9 cellular contexts compared by ENCODE assay signal in genomic region chr12:2268478-2269286, GRCh38.
A peak's percentile ranks its signal among the peaks of the same experiment; 100 is the strongest.
DNase-seq lines count a peak whose midpoint lies in the region; ATAC-seq, FAIRE-seq and TF ChIP-seq lines count a peak whose summit lies in the region.
"Had no signal": no experiment of that assay in that cellular context is flagged by ENCODE, and none has a peak within 500 bp of the region (broad histone marks: within the 10 kb centered on the region; RNA-seq: fewer than 3 reads in every experiment).

No MANE protein-coding gene starts in this region.

- H2AFZ ChIP-seq in astrocyte (ENCODE audit: low read depth, low read length), result peak overlapping the region; percentile 4
- no peak overlapping the region for H2AFZ ChIP-seq in smooth muscle cell (ENCODE audit: low read depth)

- peak overlapping the region; percentile 7 for H3K4me3 ChIP-seq in astrocyte (ENCODE audit: insufficient read depth, low read depth, low read length)
- no peak overlapping the region for H3K4me3 ChIP-seq in smooth muscle cell

- WGBS in smooth muscle cell (ENCODE audit: low lambda C conversion rate), result 74% methylated on average over 18 of the region's 18 CpGs

- H3K4me2 ChIP-seq in astrocyte (ENCODE audit: low read length) (peak overlapping the region; percentile 59), smooth muscle cell (no peak overlapping the region)

- peaks cover 19% of the 10 kb centered on the region for H3K27me3 Mint-ChIP-seq in astrocyte (ENCODE audit: low read depth, unreplicated experiment)

- H3K36me3 ChIP-seq in astrocyte (ENCODE audit: insufficient read depth, low read length) (no peaks in the 10 kb centered on the region), smooth muscle cell (ENCODE audit: low read depth) (no peaks in the 10 kb centered on the region)

- H3F3A ChIP-seq in smooth muscle cell (ENCODE audit: low read depth), result no peaks in the 10 kb centered on the region

- H3K27ac Mint-ChIP-seq in astrocyte (ENCODE audit: unreplicated experiment), result peak overlapping the region; percentile 80

- peak; percentile 93 for FAIRE-seq in astrocyte (lab: Jason Lieb, UNC)

- TF ChIP-seq CTCF in astrocyte (IDR thresholded peaks at IDR 0.05; ENCODE audit: insufficient read depth, low read depth, low read length), result no peak
- no peak for TF ChIP-seq CTCF in smooth muscle cell (IDR thresholded peaks at IDR 0.05; ENCODE audit: borderline replicate concordance, insufficient read depth, poor library complexity, severe bottlenecking)

- H3K27ac ChIP-seq in astrocyte (ENCODE audit: low read depth, low read length) (peak overlapping the region; percentile 90), smooth muscle cell (ENCODE audit: low read depth) (peak overlapping the region; percentile 2)

- no peak overlapping the region for H3K4me3 Mint-ChIP-seq in astrocyte (ENCODE audit: unreplicated experiment)

- H3K4me1 Mint-ChIP-seq in astrocyte (ENCODE audit: low read depth, unreplicated experiment), result peaks cover 39% of the 10 kb centered on the region

- peak overlapping the region; percentile 72 for H3K9ac ChIP-seq in astrocyte (ENCODE audit: low read length)
- no peak overlapping the region for H3K9ac ChIP-seq in smooth muscle cell (ENCODE audit: low read depth)

- H3K9me3 ChIP-seq in astrocyte (ENCODE audit: insufficient read depth, low read depth, low read length) (no peaks in the 10 kb centered on the region), smooth muscle cell (replicated peaks; ENCODE audit: low read depth) (no peaks in the 10 kb centered on the region)

- no peaks in the 10 kb centered on the region for H3K79me2 ChIP-seq in astrocyte (ENCODE audit: insufficient read depth, low read length)
- no peaks in the 10 kb centered on the region for H3K79me2 ChIP-seq in smooth muscle cell (ENCODE audit: low read depth)

- no peaks in the 10 kb centered on the region for H3K36me3 Mint-ChIP-seq in astrocyte (ENCODE audit: low read depth, unreplicated experiment)

- ATAC-seq in HG02571 (IDR thresholded peaks at IDR 0.05; ENCODE audit: unreplicated experiment) (no peak), HG02610 (IDR thresholded peaks at IDR 0.05; ENCODE audit: unreplicated experiment) (no peak)
- ATAC-seq: activated CD4-positive, CD25-positive, alpha-beta regulatory T cell treated with anti-CD3 and anti-CD28 coated beads, Interleukin-2, amount 50 U/mL, for 24 hours had no signal

- H3K9me3 Mint-ChIP-seq in astrocyte (ENCODE audit: unreplicated experiment), result peaks cover 3% of the 10 kb centered on the region

- H3K4me1 ChIP-seq in astrocyte (ENCODE audit: insufficient read depth, low read length) (peaks cover 57% of the 10 kb centered on the region), smooth muscle cell (ENCODE audit: low read depth) (peaks cover 8% of the 10 kb centered on the region)

- no peaks in the 10 kb centered on the region for H4K20me1 ChIP-seq in astrocyte (ENCODE audit: insufficient read depth, low read length)
- no peaks in the 10 kb centered on the region for H4K20me1 ChIP-seq in smooth muscle cell (ENCODE audit: low read depth)

- peak; percentile 79 for DNase-seq in GM04504 (ENCODE audit: low read depth)
- peak; percentile 95 for DNase-seq in astrocyte (ENCODE audit: low read depth)
- peak; percentile 74 for DNase-seq in glomerular visceral epithelial cell (ENCODE audit: extremely low spot score)
- no peak for DNase-seq in smooth muscle cell (lab: John Stamatoyannopoulos, UW; ENCODE audit: unreplicated experiment)
- DNase-seq in NOMO-1 treated with DMSO at 0.1 percent for 48 hours (lab: John Stamatoyannopoulos, UW; ENCODE audit: unreplicated experiment), result no peak
- no peak for DNase-seq in activated effector memory CD4-positive, alpha-beta T cell treated with Interleukin-2 at 50 U/mL for 16 hours

- H3K27me3 ChIP-seq in astrocyte (ENCODE audit: insufficient read depth, low read length) (no peaks in the 10 kb centered on the region), smooth muscle cell (ENCODE audit: low read depth) (no peaks in the 10 kb centered on the region)

Comparison
In these comparisons a context has a peak if more than half of its experiments do, and no peak if none do; other contexts are left out.
1. DNase-seq: peak in GM04504 (single experiment), astrocyte (single experiment) and glomerular visceral epithelial cell (single experiment); none in smooth muscle cell (single experiment), NOMO-1 treated with DMSO at 0.1 percent for 48 hours (single experiment) and activated effector memory CD4-positive, alpha-beta T cell treated with Interleukin-2 at 50 U/mL for 16 hours (single experiment).